In genomic region chrX:52574416-52575275, GRCh38 we compare ENCODE assay signal across 8 cellular contexts. TPM values are rescaled to one million over a fixed set of nuclear protein-coding genes. Genes with fewer than 3 reads are reported as not detected.
DNase-seq lines count a peak whose midpoint lies in the region; ATAC-seq and TF ChIP-seq lines count a peak whose summit lies in the region.

No MANE protein-coding gene starts in this region.

- H3K27me3 Mint-ChIP-seq in WTC11 (ENCODE audit: low read depth): no peaks in the 10 kb centered on the region; the same call in 1 of the 2 replicates
- H3K27me3 Mint-ChIP-seq in osteocyte (ENCODE audit: unreplicated experiment): no peaks in the 10 kb centered on the region

- CTCF ChIA-PET in WTC11 (lab: Charles Lee): no interaction called here

- ATAC-seq in GM21360 (IDR thresholded peaks at IDR 0.05; ENCODE audit: unreplicated experiment) (peak; percentile 55), WTC11 (peak; percentile 65), HG03571 (IDR thresholded peaks at IDR 0.05; ENCODE audit: unreplicated experiment) (no peak), GM18858 (IDR thresholded peaks at IDR 0.05; ENCODE audit: unreplicated experiment) (no peak)

- H3K4me3 ChIP-seq in fibroblast of the aortic adventitia (ENCODE audit: low read depth, low read length): peak overlapping the region; percentile 33

- no peak overlapping the region for H3K27ac Mint-ChIP-seq in WTC11
- H3K27ac Mint-ChIP-seq in osteocyte (ENCODE audit: unreplicated experiment): no peak overlapping the region

- H3K9me3 Mint-ChIP-seq in WTC11: no peaks in the 10 kb centered on the region; the same call in 1 of the 2 replicates
- H3K9me3 Mint-ChIP-seq in osteocyte (ENCODE audit: unreplicated experiment): no peaks in the 10 kb centered on the region

- DNase-seq in DMS53 (lab: John Stamatoyannopoulos, UW) (peak; percentile 73), NCI-H1694 treated with DMSO at 0.1 percent for 48 hours (lab: John Stamatoyannopoulos, UW) (peak; percentile 28), WTC11 (ENCODE audit: low spot score) (peak; percentile 23), fibroblast of the aortic adventitia (ENCODE audit: low read depth) (peak; percentile 69), osteocyte (ENCODE audit: extremely low spot score, unreplicated experiment) (no peak)

- H3K4me1 Mint-ChIP-seq in WTC11 (peaks cover 12% of the 10 kb centered on the region), osteocyte (ENCODE audit: unreplicated experiment) (no peaks in the 10 kb centered on the region)

- H3K36me3 Mint-ChIP-seq in WTC11 (no peaks in the 10 kb centered on the region), osteocyte (ENCODE audit: unreplicated experiment) (no peaks in the 10 kb centered on the region)

- TF ChIP-seq CTCF in WTC11 (IDR thresholded peaks at IDR 0.05) (peak; percentile 21; the same call in 1 of the 2 replicates), fibroblast of the aortic adventitia (IDR thresholded peaks at IDR 0.05; ENCODE audit: insufficient read depth, low read length) (peak; percentile 63), osteocyte (IDR thresholded peaks at IDR 0.05) (peak; percentile 62)

- POLR2A ChIA-PET in WTC11 (lab: Charles Lee): no interaction called here

- H3K4me3 Mint-ChIP-seq in WTC11 (no peak overlapping the region), osteocyte (ENCODE audit: unreplicated experiment) (no peak overlapping the region)

TF ChIP-seq in WTC11, 78 proteins besides CTCF, POLR2A, EP300 and RAD21 (continues in another document):
- TF ChIP-seq NR3C1 (CRISPR knock-in tag; conservative IDR thresholded peaks at IDR 0.05; ENCODE audit: low read depth): no peak
- TF ChIP-seq ZNF138 (CRISPR knock-in tag; conservative IDR thresholded peaks at IDR 0.05): no peak
- TF ChIP-seq IRF2 (CRISPR knock-in tag; IDR thresholded peaks at IDR 0.05; ENCODE audit: borderline replicate concordance, low read depth): no peak
- TF ChIP-seq ZNF281 (CRISPR knock-in tag; IDR thresholded peaks at IDR 0.05): no peak
- no peak for TF ChIP-seq HMGXB4 (CRISPR knock-in tag; IDR thresholded peaks at IDR 0.05)
- no peak for TF ChIP-seq ATF3 (CRISPR knock-in tag; conservative IDR thresholded peaks at IDR 0.05)
- TF ChIP-seq AFF4 (CRISPR knock-in tag; IDR thresholded peaks at IDR 0.05; ENCODE audit: borderline replicate concordance): no peak
- TF ChIP-seq NFE2L1 (CRISPR knock-in tag; IDR thresholded peaks at IDR 0.05): no peak
- no peak for TF ChIP-seq NR2C2 (CRISPR knock-in tag; IDR thresholded peaks at IDR 0.05)
- no peak for TF ChIP-seq E2F1 (CRISPR knock-in tag; IDR thresholded peaks at IDR 0.05)
- TF ChIP-seq ESRRA (CRISPR knock-in tag; IDR thresholded peaks at IDR 0.05; ENCODE audit: borderline replicate concordance): no peak
- no peak for TF ChIP-seq PREB (CRISPR knock-in tag; IDR thresholded peaks at IDR 0.05; ENCODE audit: borderline replicate concordance)

RNA-seq across cellular contexts. Expression of gene XAGE1B, which starts 57.8 kb away (rescaled TPM):
- 0.37 TPM in 1 of 3 replicates, not detected in the others for total RNA-seq in WTC11 (2021)
- not detected in 2 replicates for total RNA-seq in fibroblast of the aortic adventitia (ENCODE audit: low replicate concordance)
- total RNA-seq in osteocyte: not detected in 2 replicates

Comparison
In these comparisons a context has a peak if more than half of its experiments do, and no peak if none do; other contexts are left out.
1. ATAC-seq: peak in GM21360 (single experiment) and WTC11 (single experiment); none in HG03571 (single experiment) and GM18858 (single experiment).
2. Peak in every context shown above with its lines, with median percentiles within 50 percentile points of each other: CTCF ChIP-seq.